Comparison of ENCODE assay signal across 28 cellular contexts in genomic region chr3:130621824-130622223, GRCh38.
"Had no signal": no experiment of that assay in that cellular context is flagged by ENCODE, and none has a peak within 500 bp of the region (broad histone marks: within the 10 kb centered on the region; RNA-seq: fewer than 3 reads in every experiment).

No MANE protein-coding gene starts in this region.

- H3K4me3 Mint-ChIP-seq: activated CD8-positive, alpha-beta T cell treated with anti-CD3 and anti-CD28 coated beads, Interleukin-2, amount 10 ng/mL, durations not matched to agents 7 days and 5 days; activated naive CD8-positive, alpha-beta T cell treated with anti-CD3 and anti-CD28 coated beads, Interleukin-2, amount 10 ng/mL, durations not matched to agents 7 days and 5 days; IgD-negative memory B cell; T-helper 17 cell; WTC11 had no signal

- ATAC-seq: activated CD8-positive, alpha-beta T cell treated with anti-CD3 and anti-CD28 coated beads, Interleukin-2, amount 10 ng/mL, durations not matched to agents 7 days and 5 days; Panc1; T-helper 17 cell; WTC11 had no signal

- H3K27ac ChIP-seq: ascending aorta had no signal

- H3K27me3 ChIP-seq: ascending aorta, breast epithelium had no signal

- H3K4me3 ChIP-seq: ascending aorta, breast epithelium had no signal

- H3K4me1 Mint-ChIP-seq: activated naive CD8-positive, alpha-beta T cell treated with anti-CD3 and anti-CD28 coated beads, Interleukin-2, amount 10 ng/mL, durations not matched to agents 7 days and 5 days; IgD-negative memory B cell; T-helper 17 cell; WTC11 had no signal

- DNase-seq: activated CD4-positive, alpha-beta T cell treated with anti-CD3 and anti-CD28 coated beads for 48 hours; activated CD4-positive, alpha-beta T cell treated with anti-CD3 and anti-CD28 coated beads, Interleukin-2, amount 50 U/mL, for 4 hours; activated CD4-positive, CD25-positive, alpha-beta regulatory T cell treated with anti-CD3 and anti-CD28 coated beads, Interleukin-2, amount 50 U/mL, for 72 hours; activated CD8-positive, alpha-beta memory T cell treated with anti-CD3 and anti-CD28 coated beads, Interleukin-2, amount 50 U/mL, for 48 hours; activated CD8-positive, alpha-beta T cell treated with anti-CD3 and anti-CD28 coated beads, Interleukin-2, amount 10 ng/mL, durations not matched to agents 7 days and 5 days; activated naive CD4-positive, alpha-beta T cell treated with anti-CD3 and anti-CD28 coated beads, Interleukin-2, amount 50 U/mL, for 16 hours; activated naive CD8-positive, alpha-beta T cell treated with anti-CD3 and anti-CD28 coated beads, Interleukin-2, amount 10 ng/mL, durations not matched to agents 7 days and 5 days; activated T-cell treated with anti-CD3 and anti-CD28 coated beads, Interleukin-2, amount 50 U/mL, for 1 hour; central memory CD4-positive, alpha-beta T cell; KG1; NCI-H1092 treated with DMSO at 0.1 percent for 48 hours; NCI-H1417 treated with DMSO at 0.1 percent for 48 hours; NCI-H1694; NCI-H2029; NCI-H345; NCI-H510A; NCI-H69; NK-92 treated with Interleukin-12 subunit alpha and Interleukin-12 subunit beta, amount 100 ng/mL, for 24 hours; OCI-M1; RPMI8226; SHP77; T-helper 17 cell; T-helper 9 cell had no signal

- H3K36me3 ChIP-seq: ascending aorta, breast epithelium had no signal

- H3K9me3 Mint-ChIP-seq: WTC11 had no signal

- H3K4me1 ChIP-seq: ascending aorta, breast epithelium had no signal

- H3K9me3 ChIP-seq: ascending aorta, breast epithelium had no signal

- H3K27ac Mint-ChIP-seq: activated CD8-positive, alpha-beta T cell treated with anti-CD3 and anti-CD28 coated beads, Interleukin-2, amount 10 ng/mL, durations not matched to agents 7 days and 5 days; activated naive CD8-positive, alpha-beta T cell treated with anti-CD3 and anti-CD28 coated beads, Interleukin-2, amount 10 ng/mL, durations not matched to agents 7 days and 5 days; IgD-negative memory B cell; T-helper 17 cell; WTC11 had no signal

- H3K36me3 Mint-ChIP-seq: activated naive CD8-positive, alpha-beta T cell treated with anti-CD3 and anti-CD28 coated beads, Interleukin-2, amount 10 ng/mL, durations not matched to agents 7 days and 5 days; IgD-negative memory B cell; WTC11 had no signal
